Comparison of ENCODE assay signal across 19 cellular contexts in the genomic region with DNA sequence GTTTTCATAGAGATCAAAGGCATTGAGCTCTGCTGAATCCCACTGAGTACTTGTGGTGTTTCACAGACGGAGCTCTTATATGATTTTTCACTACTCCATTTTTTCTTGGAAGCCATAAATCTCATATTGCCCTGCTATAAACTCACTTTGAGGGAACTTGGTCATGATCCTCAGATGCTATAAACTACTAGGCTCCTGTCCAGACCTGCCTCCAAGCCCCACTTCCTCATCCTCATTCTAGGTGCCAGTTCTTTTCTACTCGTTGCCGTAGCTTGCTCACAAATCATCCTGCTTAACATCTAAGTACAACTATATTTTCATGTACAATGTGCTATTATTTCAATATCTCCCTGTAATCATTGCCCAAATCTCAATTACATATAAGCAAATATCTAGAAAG.
"Had no signal": no experiment of that assay in that cellular context is flagged by ENCODE, and none has a peak within 500 bp of the region (broad histone marks: within the 10 kb centered on the region; RNA-seq: fewer than 3 reads in every experiment).

No MANE protein-coding gene starts in this region.

- ATAC-seq: left lobe of liver; naive thymus-derived CD4-positive, alpha-beta T cell; sciatic nerve; stimulated activated naive B cell treated with anti-CD40 and anti-IgM and Interleukin-4, amounts not matched to agents 10 μg/mL and 1 μg/mL and 100 μg/mL, for 72 hours had no signal

- H3K9me3 ChIP-seq: esophagus squamous epithelium, prostate gland, right atrium auricular region, vagina had no signal

- DNase-seq: cerebellar nuclear complex; dorsolateral prefrontal cortex; effector CD8-positive, alpha-beta T cell; endodermal cell; erythroblast; esophagus squamous epithelium; naive thymus-derived CD4-positive, alpha-beta T cell; spleen; stimulated activated CD4-positive, alpha-beta T cell treated with anti-CD3 and anti-CD28 coated beads, Interleukin-2, amount 100 ng/mL, for 48 hours; stimulated activated naive B cell treated with anti-CD40 and anti-IgM and Interleukin-4, amounts not matched to agents 10 μg/mL and 1 μg/mL and 100 μg/mL, for 72 hours; trophoblast cell had no signal

- H3K4me3 ChIP-seq: dorsolateral prefrontal cortex, esophagus squamous epithelium, lung, neural progenitor cell, prostate gland, right atrium auricular region, spleen, vagina had no signal

- H3K27ac ChIP-seq: dorsolateral prefrontal cortex, esophagus squamous epithelium, neural progenitor cell, parathyroid adenoma, prostate gland, right atrium auricular region, spleen, vagina had no signal

- H3K4me1 ChIP-seq: esophagus squamous epithelium, neural progenitor cell, parathyroid adenoma, prostate gland, right atrium auricular region, spleen, vagina had no signal

- H3K27me3 ChIP-seq: dorsolateral prefrontal cortex, esophagus squamous epithelium, neural progenitor cell, right atrium auricular region, spleen, vagina had no signal

- H3K36me3 ChIP-seq: esophagus squamous epithelium, neural progenitor cell, prostate gland, right atrium auricular region, spleen, vagina had no signal
